10 cellular contexts compared by ENCODE assay signal in genomic region chr2:10385933-10386773, GRCh38.
DNase-seq lines count a peak whose midpoint lies in the region; ATAC-seq and TF ChIP-seq lines count a peak whose summit lies in the region.
"Had no signal": no experiment of that assay in that cellular context is flagged by ENCODE, and none has a peak within 500 bp of the region (broad histone marks: within the 10 kb centered on the region; RNA-seq: fewer than 3 reads in every experiment).

No MANE protein-coding gene starts in this region.

- H3K4me3 Mint-ChIP-seq in activated CD8-positive, alpha-beta T cell treated with anti-CD3 and anti-CD28 coated beads, Interleukin-2, amount 10 ng/mL, durations not matched to agents 7 days and 5 days, result no peak overlapping the region

- POLR2A ChIA-PET in A673 (lab: Charles Lee; ENCODE audit: low non-redundant PET), result no interaction called here
- POLR2A ChIA-PET in activated CD8-positive, alpha-beta T cell treated with anti-CD3 and anti-CD28 coated beads, Interleukin-2, amount 10 ng/mL, durations not matched to agents 7 days and 5 days (lab: Charles Lee), result no interaction called here

- peaks cover 2% of the 10 kb centered on the region for H3K36me3 Mint-ChIP-seq in activated CD8-positive, alpha-beta T cell treated with anti-CD3 and anti-CD28 coated beads, Interleukin-2, amount 10 ng/mL, durations not matched to agents 7 days and 5 days (ENCODE audit: low read depth)

- no peak overlapping the region for H3K27ac ChIP-seq in A673 (ENCODE audit: low read depth, low read length, poor library complexity, severe bottlenecking)

- TF ChIP-seq CTCF in A673 (conservative IDR thresholded peaks at IDR 0.05; ENCODE audit: low read depth, low read length), result no peak

- H3K9me3 Mint-ChIP-seq in activated CD8-positive, alpha-beta T cell treated with anti-CD3 and anti-CD28 coated beads, Interleukin-2, amount 10 ng/mL, durations not matched to agents 7 days and 5 days (ENCODE audit: insufficient read depth), result no peaks in the 10 kb centered on the region

- DNase-seq in A673 (ENCODE audit: low spot score) (peak; percentile 41), ELR (ENCODE audit: low read depth) (peak; percentile 84), glomerular visceral epithelial cell (ENCODE audit: extremely low spot score) (peak; percentile 20), NCI-H1417 treated with DMSO at 0.1 percent for 48 hours (lab: John Stamatoyannopoulos, UW) (no peak), NCI-H524 treated with DMSO at 0.1 percent for 48 hours (lab: John Stamatoyannopoulos, UW) (no peak), cerebellar nuclear complex (lab: John Stamatoyannopoulos, UW) (no peak)
- DNase-seq in activated CD8-positive, alpha-beta T cell treated with anti-CD3 and anti-CD28 coated beads, Interleukin-2, amount 10 ng/mL, durations not matched to agents 7 days and 5 days, result no peak
- DNase-seq: activated CD8-positive, alpha-beta memory T cell treated with anti-CD3 and anti-CD28 coated beads for 24 hours had no signal

- peaks cover 15% of the 10 kb centered on the region for H3K4me1 ChIP-seq in A673 (ENCODE audit: insufficient read depth, low read length, poor library complexity, severe bottlenecking)

- H3K4me1 Mint-ChIP-seq in activated CD8-positive, alpha-beta T cell treated with anti-CD3 and anti-CD28 coated beads, Interleukin-2, amount 10 ng/mL, durations not matched to agents 7 days and 5 days (ENCODE audit: low read depth), result peaks cover 49% of the 10 kb centered on the region

- intact Hi-C loops in A673 (cut with micrococcal nuclease; ENCODE audit: unreplicated experiment), result no loop called here

- H3K27me3 Mint-ChIP-seq in activated CD8-positive, alpha-beta T cell treated with anti-CD3 and anti-CD28 coated beads, Interleukin-2, amount 10 ng/mL, durations not matched to agents 7 days and 5 days (ENCODE audit: low read depth), result no peaks in the 10 kb centered on the region

- no peaks in the 10 kb centered on the region for H3K36me3 ChIP-seq in A673 (ENCODE audit: insufficient read depth, low read length, poor library complexity, severe bottlenecking)

- no peak for ATAC-seq in activated CD8-positive, alpha-beta T cell treated with anti-CD3 and anti-CD28 coated beads, Interleukin-2, amount 10 ng/mL, durations not matched to agents 7 days and 5 days
- no peak for ATAC-seq in HG02884 (IDR thresholded peaks at IDR 0.05; ENCODE audit: unreplicated experiment)

- CTCF ChIA-PET in A673 (lab: Charles Lee), result interaction anchor here (1.3 kb wide), 1 partner anchor 22 kb away, joined by 5 read pairs; no protein-coding TSS in a partner anchor
- CTCF ChIA-PET in activated CD8-positive, alpha-beta T cell treated with anti-CD3 and anti-CD28 coated beads, Interleukin-2, amount 10 ng/mL, durations not matched to agents 7 days and 5 days (lab: Charles Lee), result interaction anchor here (1.4 kb wide), 1 partner anchor 56 kb away, joined by 3 read pairs; no protein-coding TSS in a partner anchor

- no peaks in the 10 kb centered on the region for H3K27me3 ChIP-seq in A673 (replicated peaks; ENCODE audit: insufficient read depth, low read depth, low read length, poor library complexity)

- H3K9me3 ChIP-seq in A673 (ENCODE audit: low read depth, low read length, poor library complexity, severe bottlenecking), result no peaks in the 10 kb centered on the region

- no TSS peak for BruUV-seq in A673 (replicated peaks; lab: Mats Ljungman, UMichigan)

- H3K27ac Mint-ChIP-seq in activated CD8-positive, alpha-beta T cell treated with anti-CD3 and anti-CD28 coated beads, Interleukin-2, amount 10 ng/mL, durations not matched to agents 7 days and 5 days, result peak overlapping the region; percentile 43

- no peak overlapping the region for H3K4me3 ChIP-seq in A673 (ENCODE audit: low read depth, low read length, poor library complexity, severe bottlenecking)
- H3K4me3 ChIP-seq: lung had no signal

Comparison
In these comparisons a context has a peak if more than half of its experiments do, and no peak if none do; other contexts are left out.
1. DNase-seq: peak in A673 (single experiment), ELR (single experiment) and glomerular visceral epithelial cell (single experiment); none in activated CD8-positive, alpha-beta T cell treated with anti-CD3 and anti-CD28 coated beads, Interleukin-2, amount 10 ng/mL, durations not matched to agents 7 days and 5 days (single experiment), NCI-H1417 treated with DMSO at 0.1 percent for 48 hours (single experiment), NCI-H524 treated with DMSO at 0.1 percent for 48 hours (single experiment) and cerebellar nuclear complex (0 of 2).